In the genomic region with DNA sequence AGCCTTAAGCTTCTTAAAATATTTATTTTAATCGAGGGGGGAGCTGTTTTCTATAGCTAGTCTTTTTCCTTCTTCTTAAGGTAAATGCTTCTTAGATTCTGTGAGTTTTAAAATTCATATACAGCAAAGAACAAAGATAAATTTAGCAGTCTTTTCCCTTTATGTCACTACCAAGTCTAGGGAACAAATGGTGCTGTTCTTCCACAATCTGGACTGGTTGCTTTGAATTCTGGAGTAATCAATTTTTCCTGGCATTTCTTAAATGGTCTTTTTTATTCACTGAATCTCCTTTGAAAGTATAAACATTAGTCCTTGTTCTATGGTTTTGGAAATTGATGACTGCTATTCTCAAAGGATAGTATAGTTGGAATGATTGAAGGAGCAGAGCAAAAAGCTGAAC, we compare ENCODE assay signal across 12 cellular contexts.
"Had no signal": no experiment of that assay in that cellular context is flagged by ENCODE, and none has a peak within 500 bp of the region (broad histone marks: within the 10 kb centered on the region; RNA-seq: fewer than 3 reads in every experiment).

No MANE protein-coding gene starts in this region.

- H3K27ac ChIP-seq: left lung, right lobe of liver had no signal

- H3K4me3 Mint-ChIP-seq: activated CD4-positive, alpha-beta memory T cell treated with anti-CD3 and anti-CD28 coated beads for 36 hours; activated T-cell treated with anti-CD3 and anti-CD28 coated beads, Interleukin-2, amount 50 U/mL, for 24 hours; nephron progenitor cell; T-cell had no signal

- H3K27ac Mint-ChIP-seq: activated CD4-positive, alpha-beta memory T cell treated with anti-CD3 and anti-CD28 coated beads for 36 hours; activated T-cell treated with anti-CD3 and anti-CD28 coated beads, Interleukin-2, amount 50 U/mL, for 24 hours; nephron progenitor cell; T-cell had no signal

- ATAC-seq: esophagus mucosa, left lung, right lobe of liver, T-cell had no signal

- H3K9me3 Mint-ChIP-seq: activated CD4-positive, alpha-beta memory T cell treated with anti-CD3 and anti-CD28 coated beads for 36 hours; nephron progenitor cell had no signal

- H3K27me3 Mint-ChIP-seq: activated CD4-positive, alpha-beta memory T cell treated with anti-CD3 and anti-CD28 coated beads for 36 hours; activated T-cell treated with anti-CD3 and anti-CD28 coated beads, Interleukin-2, amount 50 U/mL, for 24 hours; T-cell had no signal

- H3K9me3 ChIP-seq: psoas muscle, right lobe of liver had no signal

- H3K27me3 ChIP-seq: left lung, right lobe of liver had no signal

- H3K4me1 Mint-ChIP-seq: nephron progenitor cell had no signal

- H3K4me2 ChIP-seq: smooth muscle cell had no signal

- H3K4me3 ChIP-seq: left lung, psoas muscle, right lobe of liver, smooth muscle cell had no signal

- H3K36me3 Mint-ChIP-seq: activated CD4-positive, alpha-beta memory T cell treated with anti-CD3 and anti-CD28 coated beads for 36 hours; T-cell had no signal

- DNase-seq: activated CD4-positive, alpha-beta memory T cell treated with anti-CD3 and anti-CD28 coated beads for 36 hours; activated naive CD4-positive, alpha-beta T cell treated with anti-CD3 and anti-CD28 coated beads, Interleukin-2, amount 50 U/mL, for 16 hours; activated T-cell treated with anti-CD3 and anti-CD28 coated beads, Interleukin-2, amount 50 U/mL, for 24 hours; left lung; mesenchymal stem cell; nephron progenitor cell; occipital lobe; psoas muscle; right lobe of liver; T-cell had no signal

- H3K36me3 ChIP-seq: left lung, right lobe of liver had no signal

- H3K4me1 ChIP-seq: left lung, right lobe of liver had no signal
